Comparison of ENCODE assay signal across 11 cellular contexts in the genomic region with DNA sequence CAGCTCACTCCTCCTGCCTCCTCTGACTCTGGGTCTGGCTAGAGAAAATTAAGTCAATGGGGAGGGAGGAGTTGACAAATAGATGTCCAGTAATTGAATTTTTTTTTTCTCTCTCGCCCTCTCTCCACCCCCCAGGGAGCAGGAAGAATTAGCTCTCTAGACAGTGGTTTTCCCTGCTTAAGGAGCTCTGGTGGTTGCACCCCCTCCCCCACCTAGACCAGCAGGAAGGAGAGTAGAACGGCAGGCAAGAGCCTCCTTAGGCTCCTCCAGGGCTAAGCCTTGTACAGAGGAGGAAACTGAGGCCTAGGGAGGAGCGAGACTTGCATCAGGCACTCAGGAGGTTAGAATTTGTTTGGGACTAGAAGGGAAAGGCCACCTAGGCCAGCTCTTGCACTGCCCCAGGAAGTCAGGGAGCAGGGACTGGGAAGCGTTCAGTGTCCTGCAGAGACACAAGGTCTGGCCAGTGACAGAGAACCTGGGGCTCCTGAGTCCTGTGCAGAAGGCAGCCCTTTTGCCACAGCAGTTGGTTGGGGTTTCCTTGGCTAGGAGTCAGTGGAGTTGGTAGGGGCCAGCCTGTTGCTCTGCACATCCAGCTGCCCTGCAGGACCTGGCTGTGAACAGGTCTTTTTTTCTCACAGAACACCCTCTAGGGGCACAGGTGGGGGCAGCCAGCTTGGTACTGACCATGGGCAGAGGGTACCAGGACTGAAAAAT. TPM values are rescaled to one million over a fixed set of nuclear protein-coding genes. Genes with fewer than 3 reads are reported as not detected.
DNase-seq lines count a peak whose midpoint lies in the region; ATAC-seq and TF ChIP-seq lines count a peak whose summit lies in the region.
"Had no signal": no experiment of that assay in that cellular context is flagged by ENCODE, and none has a peak within 500 bp of the region (broad histone marks: within the 10 kb centered on the region; RNA-seq: fewer than 3 reads in every experiment).

No MANE protein-coding gene starts in this region.

- H3K4me3 Mint-ChIP-seq in CD8-positive, alpha-beta T cell, result peak overlapping the region; percentile 75
- H3K4me3 Mint-ChIP-seq in central memory CD8-positive, alpha-beta T cell, result peak overlapping the region; percentile 62
- peak overlapping the region; percentile 69 to 73 (median 69) for H3K4me3 Mint-ChIP-seq in nephron

- no peaks in the 10 kb centered on the region for H3F3A ChIP-seq in Loucy (ENCODE audit: low read depth)

- H3K27ac Mint-ChIP-seq in CD8-positive, alpha-beta T cell, result no peak overlapping the region
- no peak overlapping the region for H3K27ac Mint-ChIP-seq in central memory CD8-positive, alpha-beta T cell (ENCODE audit: low read depth)
- H3K27ac Mint-ChIP-seq in nephron, result peak overlapping the region in 1 of 3 experiments; percentile 25

- peaks cover 10% of the 10 kb centered on the region for H3K27me3 ChIP-seq in CD8-positive, alpha-beta T cell (ENCODE audit: insufficient read depth, low read length)
- no peaks in the 10 kb centered on the region for H3K27me3 ChIP-seq in Loucy (ENCODE audit: insufficient read depth, low read length, poor library complexity, severe bottlenecking)

- CTCF ChIA-PET in CD8-positive, alpha-beta T cell (lab: Charles Lee), result interaction anchor here (0.6 to 2.4 kb wide), 6 partner anchors 9 to 499 kb away, joined by 3 to 14 read pairs (median 6); partner anchors contain the start of genes CYB5RL, MRPL37 and TTC22

- TF ChIP-seq CTCF in CD8-positive, alpha-beta T cell (IDR thresholded peaks at IDR 0.05), result no peak
- 0 out of 2 replicates have a peak, but pooled peaks have one; percentile 17 for TF ChIP-seq CTCF in Loucy (conservative IDR thresholded peaks at IDR 0.05; ENCODE audit: low read length)
- no peak for TF ChIP-seq CTCF in nephron (IDR thresholded peaks at IDR 0.05; ENCODE audit: unreplicated experiment in 3 of 3)

- H3K9me3 ChIP-seq in CD8-positive, alpha-beta T cell (ENCODE audit: low read length), result no peaks in the 10 kb centered on the region
- H3K9me3 ChIP-seq in Loucy (ENCODE audit: insufficient read depth, low read depth, low read length), result no peaks in the 10 kb centered on the region

- no peak overlapping the region for H3K27ac ChIP-seq in CD8-positive, alpha-beta T cell (ENCODE audit: low read depth, low read length)
- H3K27ac ChIP-seq: KMS-11 had no signal

- H3K9me3 Mint-ChIP-seq in CD8-positive, alpha-beta T cell, result no peaks in the 10 kb centered on the region
- no peaks in the 10 kb centered on the region for H3K9me3 Mint-ChIP-seq in central memory CD8-positive, alpha-beta T cell
- peaks cover 9% of the 10 kb centered on the region for H3K9me3 Mint-ChIP-seq in nephron

- H3K36me3 ChIP-seq in CD8-positive, alpha-beta T cell (ENCODE audit: insufficient read depth, low read length), result no peaks in the 10 kb centered on the region
- H3K36me3 ChIP-seq in Loucy (ENCODE audit: insufficient read depth, low read length), result no peaks in the 10 kb centered on the region
- H3K36me3 ChIP-seq: gastroesophageal sphincter had no signal

- H3K4me3 ChIP-seq in CD8-positive, alpha-beta T cell (ENCODE audit: low read depth, low read length), result no peak overlapping the region
- H3K4me3 ChIP-seq in Loucy (ENCODE audit: low read length, poor library complexity, severe bottlenecking), result peak overlapping the region; percentile 63

- H3K4me1 ChIP-seq in CD8-positive, alpha-beta T cell (ENCODE audit: insufficient read depth, low read length), result peaks cover 12% of the 10 kb centered on the region
- H3K4me1 ChIP-seq in Loucy (ENCODE audit: insufficient read depth, low read length, poor library complexity, severe bottlenecking), result peaks cover 18% of the 10 kb centered on the region

- no peaks in the 10 kb centered on the region for H3K36me3 Mint-ChIP-seq in CD8-positive, alpha-beta T cell
- H3K36me3 Mint-ChIP-seq in central memory CD8-positive, alpha-beta T cell (ENCODE audit: insufficient read depth), result no peaks in the 10 kb centered on the region
- no peaks in the 10 kb centered on the region for H3K36me3 Mint-ChIP-seq in nephron (ENCODE audit: low read depth)

- intact Hi-C loops in CD8-positive, alpha-beta T cell (cut with DNase I, micrococcal nuclease), result loop anchor here (1.0 to 2.0 kb wide), 2 partner anchors 312 kb away; no protein-coding TSS in a partner anchor

- peak overlapping the region; percentile 76 for H3K4me2 ChIP-seq in Loucy (ENCODE audit: low read depth, low read length, poor library complexity, severe bottlenecking)
- H3K4me2 ChIP-seq: KMS-11 had no signal

- peaks cover 39% of the 10 kb centered on the region for H3K27me3 Mint-ChIP-seq in CD8-positive, alpha-beta T cell (ENCODE audit: low read depth)
- peaks cover 86% of the 10 kb centered on the region for H3K27me3 Mint-ChIP-seq in central memory CD8-positive, alpha-beta T cell
- H3K27me3 Mint-ChIP-seq in nephron (ENCODE audit: low read depth), result peaks cover 17% of the 10 kb centered on the region

- H3K9ac ChIP-seq in Loucy (ENCODE audit: low read depth, low read length, poor library complexity, severe bottlenecking), result peak overlapping the region; percentile 45
- H3K9ac ChIP-seq: KMS-11 had no signal

- H3K9me2 ChIP-seq in Loucy (replicated peaks; ENCODE audit: low read depth, low read length), result no peaks in the 10 kb centered on the region

- no peaks in the 10 kb centered on the region for H3K79me2 ChIP-seq in Loucy (ENCODE audit: insufficient read depth, low read length)

- peaks cover 8% of the 10 kb centered on the region for H3K4me1 Mint-ChIP-seq in CD8-positive, alpha-beta T cell (ENCODE audit: low read depth)
- no peaks in the 10 kb centered on the region for H3K4me1 Mint-ChIP-seq in central memory CD8-positive, alpha-beta T cell
- peaks cover 11% of the 10 kb centered on the region for H3K4me1 Mint-ChIP-seq in nephron

- peak overlapping the region; percentile 63 for H2AFZ ChIP-seq in Loucy (ENCODE audit: low read length)

- no peaks in the 10 kb centered on the region for H4K20me1 ChIP-seq in Loucy (ENCODE audit: insufficient read depth, low read length, poor library complexity, severe bottlenecking)

- POLR2A ChIA-PET in CD8-positive, alpha-beta T cell (lab: Charles Lee), result no interaction called here

- in situ Hi-C loops in ACHN (cut with HindIII; ENCODE audit: low pct_ligation_motif_present, low pct_unique_long_range_greater_than_20kb, low sequenced_read_pairs), result no loop called here

- DNase-seq in CD8-positive, alpha-beta T cell, result no peak
- no peak for DNase-seq in central memory CD8-positive, alpha-beta T cell (ENCODE audit: low spot score in 2 of 2)
- DNase-seq in ACHN (no peak), NCI-H128 (lab: John Stamatoyannopoulos, UW; ENCODE audit: unreplicated experiment) (no peak)
- DNase-seq: stimulated activated naive CD4-positive, alpha-beta T cell treated with Interleukin-2 at 50 U/mL for 16 hours had no signal

- no peak for ATAC-seq in CD8-positive, alpha-beta T cell
- no peak for ATAC-seq in central memory CD8-positive, alpha-beta T cell (replicated peaks; ENCODE audit: extremely low read depth, poor library complexity, severe bottlenecking)
- no peak for ATAC-seq in HG02571 (IDR thresholded peaks at IDR 0.05; ENCODE audit: unreplicated experiment)
- ATAC-seq in HG03457 (IDR thresholded peaks at IDR 0.05; ENCODE audit: unreplicated experiment), result no peak

RNA-seq across cellular contexts. Expression of gene ACOT11, which starts 49.5 kb away (rescaled TPM):
- total RNA-seq in CD8-positive, alpha-beta T cell, result under 1 TPM; 0.14 to 0.27 TPM
